In the genomic region with DNA sequence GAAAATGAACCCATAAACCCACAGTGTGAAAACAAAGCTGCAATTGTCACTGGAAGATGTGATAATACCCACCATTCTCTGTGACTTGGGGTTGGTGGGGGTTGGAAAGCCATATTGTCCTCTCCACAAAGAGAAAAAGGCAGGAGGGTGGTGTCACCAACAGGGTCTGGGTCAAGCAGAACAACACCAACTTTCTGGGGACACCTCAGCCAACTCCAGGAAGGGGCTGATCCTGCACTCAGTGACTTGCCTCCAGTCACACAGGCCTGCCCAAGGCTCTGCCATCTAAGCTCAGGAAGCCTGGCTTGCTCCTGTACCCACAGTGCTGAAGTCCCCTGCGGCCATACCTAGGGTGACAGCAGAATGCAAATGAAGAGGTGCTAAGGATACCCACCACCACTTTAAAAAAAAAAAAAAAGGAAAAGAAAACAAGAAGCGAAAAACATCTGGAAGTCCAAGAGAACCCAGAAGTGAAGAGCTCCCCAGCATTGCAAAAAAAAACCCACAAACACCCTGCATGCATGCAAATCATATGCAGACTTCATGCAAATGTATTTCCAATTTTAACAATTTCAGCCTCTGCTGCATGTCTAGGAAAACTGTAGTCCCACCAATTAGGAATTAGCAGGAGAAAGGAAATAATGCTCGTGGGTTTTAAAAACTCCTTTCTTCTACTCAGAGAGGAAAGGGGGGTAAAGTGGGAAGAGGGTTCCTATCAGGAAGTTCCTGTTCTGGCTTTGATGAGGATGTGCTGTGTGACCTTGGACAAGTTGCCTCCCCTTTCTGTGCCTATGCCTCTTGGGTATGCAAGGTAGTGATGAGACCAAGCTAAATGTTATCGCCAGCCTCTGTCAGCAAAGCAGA, we compare ENCODE assay signal across 12 cellular contexts.
DNase-seq lines count a peak whose midpoint lies in the region; ATAC-seq, FAIRE-seq and TF ChIP-seq lines count a peak whose summit lies in the region.
"Had no signal": no experiment of that assay in that cellular context is flagged by ENCODE, and none has a peak within 500 bp of the region (broad histone marks: within the 10 kb centered on the region; RNA-seq: fewer than 3 reads in every experiment).

No MANE protein-coding gene starts in this region.

- no peaks in the 10 kb centered on the region for H3K27me3 Mint-ChIP-seq in CD4-positive, alpha-beta T cell
- H3K27me3 Mint-ChIP-seq in activated CD4-positive, alpha-beta memory T cell treated with anti-CD3 and anti-CD28 coated beads for 36 hours = no peaks in the 10 kb centered on the region

- H3K4me1 Mint-ChIP-seq in CD4-positive, alpha-beta T cell (ENCODE audit: low read depth) = peaks cover 83% of the 10 kb centered on the region
- peaks cover 87% of the 10 kb centered on the region for H3K4me1 Mint-ChIP-seq in activated CD4-positive, alpha-beta memory T cell treated with anti-CD3 and anti-CD28 coated beads for 36 hours (ENCODE audit: low read depth)

- WGBS in hepatocyte (ENCODE audit: low lambda C conversion rate, missing lambda C conversion rate) = 83% methylated on average over 4 of the region's 4 CpGs

- no peak for DNase-seq in CD4-positive, alpha-beta T cell
- no peak for DNase-seq in activated CD4-positive, alpha-beta memory T cell treated with anti-CD3 and anti-CD28 coated beads for 36 hours
- DNase-seq in medulla oblongata (ENCODE audit: extremely low spot score) (peak; percentile 71), WERI-Rb-1 (no peak), hepatocyte (ENCODE audit: low spot score) (no peak), HT-29 (ENCODE audit: low spot score) (no peak), frontal cortex (ENCODE audit: low spot score in 2 of 2) (no peak)
- DNase-seq: IMR-90, NCI-H2029 treated with DMSO at 0.1 percent for 48 hours had no signal

- H3K9me3 Mint-ChIP-seq in CD4-positive, alpha-beta T cell = no peaks in the 10 kb centered on the region
- no peaks in the 10 kb centered on the region for H3K9me3 Mint-ChIP-seq in activated CD4-positive, alpha-beta memory T cell treated with anti-CD3 and anti-CD28 coated beads for 36 hours
- H3K9me3 Mint-ChIP-seq: activated naive CD4-positive, alpha-beta T cell treated with anti-CD3 and anti-CD28 coated beads, Interleukin-2, amount 50 U/mL, for 72 hours had no signal

- no peak overlapping the region for H3K4me2 ChIP-seq in hepatocyte

- no peaks in the 10 kb centered on the region for H3K9me3 ChIP-seq in CD4-positive, alpha-beta T cell (ENCODE audit: control insufficient read depth, low read length)
- H3K9me3 ChIP-seq in WERI-Rb-1 (ENCODE audit: severe bottlenecking) (no peaks in the 10 kb centered on the region), hepatocyte (ENCODE audit: low read depth) (no peaks in the 10 kb centered on the region)

- H3K9me2 ChIP-seq in hepatocyte (replicated peaks; ENCODE audit: insufficient read depth) = no peaks in the 10 kb centered on the region

- no peak for ATAC-seq in CD4-positive, alpha-beta T cell (ENCODE audit: poor library complexity)

- no peaks in the 10 kb centered on the region for H3K79me2 ChIP-seq in hepatocyte

- H3K27ac Mint-ChIP-seq in CD4-positive, alpha-beta T cell = peak overlapping the region; percentile 82
- H3K27ac Mint-ChIP-seq in activated CD4-positive, alpha-beta memory T cell treated with anti-CD3 and anti-CD28 coated beads for 36 hours = peak overlapping the region; percentile 99

- H3K27ac ChIP-seq in CD4-positive, alpha-beta T cell (ENCODE audit: low read depth, low read length) = no peak overlapping the region
- H3K27ac ChIP-seq in WERI-Rb-1 (no peak overlapping the region), hepatocyte (no peak overlapping the region)

- POLR2A ChIA-PET in CD4-positive, alpha-beta T cell (lab: Charles Lee) = no interaction called here
- POLR2A ChIA-PET in activated CD4-positive, alpha-beta memory T cell treated with anti-CD3 and anti-CD28 coated beads for 36 hours (lab: Charles Lee) = interaction anchor here (1.2 to 2.2 kb wide), 5 partner anchors 13 to 110 kb away, joined by 3 to 7 read pairs (median 5); a partner anchor contains a TSS

- H3K36me3 ChIP-seq in WERI-Rb-1 (peaks cover 12% of the 10 kb centered on the region), hepatocyte (replicated peaks; ENCODE audit: insufficient read depth, low read depth) (no peaks in the 10 kb centered on the region)

- no peak overlapping the region for H3K4me3 ChIP-seq in WERI-Rb-1 (ENCODE audit: low read depth, low read length)
- H3K4me3 ChIP-seq in hepatocyte = no peak overlapping the region
- H3K4me3 ChIP-seq: lung had no signal

- no peak for TF ChIP-seq CTCF in CD4-positive, alpha-beta T cell (IDR thresholded peaks at IDR 0.05)
- TF ChIP-seq CTCF in WERI-Rb-1 (IDR thresholded peaks at IDR 0.05; ENCODE audit: low read depth, low read length) (no peak), hepatocyte (IDR thresholded peaks at IDR 0.05; ENCODE audit: poor library complexity) (no peak)

- no peaks in the 10 kb centered on the region for H4K20me1 ChIP-seq in hepatocyte (ENCODE audit: insufficient read depth, poor library complexity, severe bottlenecking)

- peaks cover 2% of the 10 kb centered on the region for H3K4me1 ChIP-seq in hepatocyte (ENCODE audit: insufficient read depth)

- no peaks in the 10 kb centered on the region for H3K27me3 ChIP-seq in CD4-positive, alpha-beta T cell (ENCODE audit: control insufficient read depth, insufficient read depth, low read length)
- H3K27me3 ChIP-seq in WERI-Rb-1 (ENCODE audit: insufficient read depth, low read depth, severe bottlenecking) = no peaks in the 10 kb centered on the region
- no peaks in the 10 kb centered on the region for H3K27me3 ChIP-seq in hepatocyte

- TF ChIP-seq POLR2A in GM19193 (IDR thresholded peaks at IDR 0.05; ENCODE audit: extremely low read depth, insufficient read depth, insufficient read length) = peak; percentile 22

- intact Hi-C loops in CD4-positive, alpha-beta T cell (cut with DNase I, micrococcal nuclease) = loop anchor here in 1 of 2 experiments (5.0 kb wide), 1 partner anchor 110 kb away; a partner anchor contains a TSS
- intact Hi-C loops in activated CD4-positive, alpha-beta memory T cell treated with anti-CD3 and anti-CD28 coated beads for 36 hours (cut with micrococcal nuclease) = loop anchor here (2.0 to 5.0 kb wide), 2 partner anchors 107 to 190 kb away; no protein-coding TSS in a partner anchor

- FAIRE-seq in frontal cortex (lab: Jason Lieb, UNC) = no peak

- CTCF ChIA-PET in CD4-positive, alpha-beta T cell (lab: Charles Lee) = interaction anchor here (1.0 kb wide), 1 partner anchor 9 kb away, joined by 4 read pairs; no protein-coding TSS in a partner anchor
- CTCF ChIA-PET in activated CD4-positive, alpha-beta memory T cell treated with anti-CD3 and anti-CD28 coated beads for 36 hours (lab: Charles Lee) = interaction anchor here (0.9 to 1.7 kb wide), 2 partner anchors 22 to 97 kb away, joined by 3 to 5 read pairs; no protein-coding TSS in a partner anchor

- H3K4me3 Mint-ChIP-seq in CD4-positive, alpha-beta T cell = peak overlapping the region; percentile 26
- no peak overlapping the region for H3K4me3 Mint-ChIP-seq in activated CD4-positive, alpha-beta memory T cell treated with anti-CD3 and anti-CD28 coated beads for 36 hours

- H3K36me3 Mint-ChIP-seq in CD4-positive, alpha-beta T cell (ENCODE audit: low read depth) = peaks cover 5% of the 10 kb centered on the region
- peaks cover 42% of the 10 kb centered on the region for H3K36me3 Mint-ChIP-seq in activated CD4-positive, alpha-beta memory T cell treated with anti-CD3 and anti-CD28 coated beads for 36 hours

- H2AFZ ChIP-seq in hepatocyte = no peak overlapping the region
